ENCODE assay signal across 22 cellular contexts in genomic region chr13:113999618-113999910, GRCh38.
"Had no signal": no experiment of that assay in that cellular context is flagged by ENCODE, and none has a peak within 500 bp of the region (broad histone marks: within the 10 kb centered on the region; RNA-seq: fewer than 3 reads in every experiment).

No MANE protein-coding gene starts in this region.

- ATAC-seq: activated CD4-positive, CD25-positive, alpha-beta regulatory T cell treated with anti-CD3 and anti-CD28 coated beads, Interleukin-2, amount 50 U/mL, for 24 hours; effector memory CD8-positive, alpha-beta T cell; gastroesophageal sphincter; naive thymus-derived CD4-positive, alpha-beta T cell; T-cell had no signal

- H3K9me3 ChIP-seq: esophagus muscularis mucosa, gastroesophageal sphincter, testis, upper lobe of left lung had no signal

- DNase-seq: activated CD4-positive, alpha-beta memory T cell treated with anti-CD3 and anti-CD28 coated beads, Interleukin-2, amount 10 ng/mL, durations not matched to agents 7 days and 5 days; activated CD4-positive, alpha-beta T cell treated with anti-CD3 and anti-CD28 coated beads, Interleukin-2, amount 10 ng/mL, durations not matched to agents 24 days and 14 days; activated gamma-delta T cell; activated naive CD4-positive, alpha-beta T cell treated with anti-CD3 and anti-CD28 coated beads, Interleukin-2, amount 50 U/mL, for 16 hours; activated T-cell treated with anti-CD3 and anti-CD28 coated beads for 4 hours; brain microvascular endothelial cell; caudate nucleus; effector memory CD8-positive, alpha-beta T cell; islet precursor cell; naive thymus-derived CD4-positive, alpha-beta T cell; retina; stimulated activated CD4-positive, alpha-beta T cell treated with anti-CD3 and anti-CD28 coated beads, Interleukin-4, amount 100 ng/mL, for 24 hours; T-cell; testis had no signal

- H3K27ac ChIP-seq: dorsolateral prefrontal cortex, VCaP had no signal

- H3K27me3 ChIP-seq: brain microvascular endothelial cell, dorsolateral prefrontal cortex, esophagus muscularis mucosa, gastroesophageal sphincter, testis, upper lobe of left lung had no signal

- H3K4me3 ChIP-seq: dorsolateral prefrontal cortex, esophagus muscularis mucosa, gastroesophageal sphincter, lung, testis, upper lobe of left lung had no signal

- FAIRE-seq: colon had no signal
